In the genomic region with DNA sequence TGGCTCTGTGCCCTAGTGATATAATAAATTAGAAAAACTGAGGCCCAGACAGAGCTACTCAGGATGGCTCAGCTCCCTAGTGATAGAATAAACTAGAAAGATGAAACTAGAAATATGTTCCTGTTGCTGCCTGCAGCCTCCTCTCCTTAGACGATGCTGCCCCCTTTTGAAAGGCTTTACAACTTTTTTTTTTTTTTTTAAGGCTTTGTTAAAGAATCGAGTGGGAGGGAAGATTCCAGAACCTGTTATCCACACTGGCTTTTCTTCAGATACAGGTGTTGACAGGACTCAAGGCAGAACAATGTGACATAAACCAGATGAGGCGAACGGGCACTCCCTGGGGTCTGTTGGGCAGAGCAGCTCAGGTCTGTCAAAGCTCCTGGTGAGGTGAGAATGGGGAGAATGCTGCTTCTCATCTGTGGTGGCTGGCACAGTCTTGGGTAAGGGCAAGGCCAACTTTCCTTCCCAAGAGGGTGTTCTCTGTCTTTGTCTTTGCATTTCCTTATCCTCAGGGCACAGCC, we compare ENCODE assay signal across 8 cellular contexts.
DNase-seq lines count a peak whose midpoint lies in the region; ATAC-seq, FAIRE-seq and TF ChIP-seq lines count a peak whose summit lies in the region.

No MANE protein-coding gene starts in this region.

- H3K4me3 ChIP-seq in Panc1 (ENCODE audit: low read depth in 2 of 2, low read length in 2 of 2) (no peak overlapping the region), fibroblast of the aortic adventitia (ENCODE audit: low read depth, low read length) (no peak overlapping the region), prostate gland (no peak overlapping the region)

- DNase-seq in AG09319 (ENCODE audit: extremely low read depth, low read depth) (no peak), H54 (ENCODE audit: insufficient read length, low spot score) (peak; percentile 50), Panc1 (ENCODE audit: low read depth, low spot score) (peak; percentile 51), fibroblast of the aortic adventitia (ENCODE audit: low read depth) (peak; percentile 73), prostate gland (ENCODE audit: low spot score) (no peak)
- DNase-seq in effector CD8-positive, alpha-beta T cell (lab: John Stamatoyannopoulos, UW): no peak

- H3K27ac ChIP-seq in Panc1 (ENCODE audit: low read length): no peak overlapping the region
- no peak overlapping the region for H3K27ac ChIP-seq in prostate gland

- intact Hi-C loops in Panc1 (cut with micrococcal nuclease; ENCODE audit: unreplicated experiment) (loop anchor here (1.0 kb wide), 1 partner anchor 445 kb away; no protein-coding TSS in a partner anchor), prostate gland (cut with DNase I) (loop anchor here (2.0 to 10.0 kb wide), 2 partner anchors 357 to 673 kb away; partner anchors contain the start of gene GRB10)

- ATAC-seq in Panc1 (no peak; the same call in 1 of the 2 replicates), HG02884 (IDR thresholded peaks at IDR 0.05; ENCODE audit: unreplicated experiment) (no peak), HG03469 (IDR thresholded peaks at IDR 0.05; ENCODE audit: unreplicated experiment) (no peak)

- H3K9me3 ChIP-seq in Panc1 (ENCODE audit: control insufficient read depth, insufficient read depth, low read depth, low read length): no peaks in the 10 kb centered on the region
- no peaks in the 10 kb centered on the region for H3K9me3 ChIP-seq in prostate gland

- 11% methylated on average over 4 of the region's 4 CpGs for WGBS in prostate gland

- H3K27me3 ChIP-seq in Panc1 (ENCODE audit: control insufficient read depth, insufficient read depth, low read length) (peaks cover 2% of the 10 kb centered on the region; the same call in 1 of the 2 replicates), prostate gland (replicated peaks; ENCODE audit: insufficient read depth) (no peaks in the 10 kb centered on the region)

- H3K4me1 ChIP-seq in Panc1 (ENCODE audit: control insufficient read depth, insufficient read depth, low read length): no peaks in the 10 kb centered on the region
- H3K4me1 ChIP-seq in prostate gland (replicated peaks): peaks cover 2% of the 10 kb centered on the region

- CTCF ChIA-PET in Panc1 (lab: Charles Lee): interaction anchor here (0.6 to 0.7 kb wide), 3 partner anchors 129 to 331 kb away, joined by 3 to 5 read pairs (median 4); no protein-coding TSS in a partner anchor

- no TSS peak for BruUV-seq in Panc1 (replicated peaks; lab: Mats Ljungman, UMichigan)

- no peak for TF ChIP-seq POLR2A in H54 (IDR thresholded peaks at IDR 0.05; ENCODE audit: low read depth, low read length)
- no peak for TF ChIP-seq POLR2A in prostate gland (IDR thresholded peaks at IDR 0.05)

- TF ChIP-seq CTCF in AG09319 (IDR thresholded peaks at IDR 0.05; ENCODE audit: low read depth, low read length) (peak; percentile 73), Panc1 (IDR thresholded peaks at IDR 0.05) (peak; percentile 73), fibroblast of the aortic adventitia (IDR thresholded peaks at IDR 0.05; ENCODE audit: insufficient read depth, low read length) (peak; percentile 86), prostate gland (IDR thresholded peaks at IDR 0.05) (peak in 3 of 4 experiments; percentile 31 to 50 (median 42))

- FAIRE-seq in H54 (lab: Jason Lieb, UNC): no peak

- POLR2A ChIA-PET in Panc1 (lab: Charles Lee): no interaction called here

- no peaks in the 10 kb centered on the region for H3K36me3 ChIP-seq in Panc1 (ENCODE audit: control insufficient read depth, insufficient read depth, low read length)
- no peaks in the 10 kb centered on the region for H3K36me3 ChIP-seq in prostate gland

- in situ Hi-C loops in Panc1 (cut with HindIII; ENCODE audit: low pct_unique_long_range_greater_than_20kb, low sequenced_read_pairs): no loop called here

Comparison
In these comparisons a context has a peak if more than half of its experiments do, and no peak if none do; other contexts are left out.
1. DNase-seq: peak in H54 (single experiment), Panc1 (single experiment) and fibroblast of the aortic adventitia (single experiment); none in AG09319 (single experiment), prostate gland (single experiment) and effector CD8-positive, alpha-beta T cell (single experiment).
2. Peak in every context shown above with its lines, with median percentiles within 50 percentile points of each other: CTCF ChIP-seq.